In the genomic region with DNA sequence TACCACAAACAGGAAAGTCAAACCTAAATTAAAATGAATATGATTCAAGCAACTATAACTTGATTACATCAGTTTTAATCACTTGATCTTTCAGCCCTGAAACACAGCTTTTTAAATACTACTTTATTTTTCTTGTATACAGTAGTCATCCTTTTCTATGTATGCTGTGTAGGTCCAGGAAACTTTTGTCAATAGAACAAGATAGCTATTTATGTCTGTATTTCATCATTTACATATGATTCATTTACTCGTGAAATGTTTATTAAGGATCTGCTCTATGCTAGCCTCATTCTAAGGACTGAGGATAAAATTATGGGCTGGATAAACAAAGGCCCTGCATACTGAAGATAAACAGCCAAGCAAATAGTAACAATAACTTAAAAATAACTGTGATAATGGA, we compare ENCODE assay signal across 28 cellular contexts.
"Had no signal": no experiment of that assay in that cellular context is flagged by ENCODE, and none has a peak within 500 bp of the region (broad histone marks: within the 10 kb centered on the region; RNA-seq: fewer than 3 reads in every experiment).

No MANE protein-coding gene starts in this region.

- H3K27me3 ChIP-seq: body of pancreas, esophagus muscularis mucosa, hepatocyte, sigmoid colon, vagina had no signal

- H3K27ac ChIP-seq: body of pancreas, esophagus muscularis mucosa, hepatocyte, sigmoid colon, thoracic aorta, vagina, VCaP had no signal

- H3K4me1 ChIP-seq: body of pancreas had no signal

- H3K4me2 ChIP-seq: hepatocyte, smooth muscle cell had no signal

- H3K9me3 ChIP-seq: body of pancreas, esophagus muscularis mucosa, sigmoid colon, thoracic aorta, vagina had no signal

- DNase-seq: activated CD4-positive, alpha-beta T cell treated with anti-CD3 and anti-CD28 coated beads, Interleukin-2, amount 10 ng/mL, durations not matched to agents 7 days and 5 days; activated CD8-positive, alpha-beta memory T cell treated with anti-CD3 and anti-CD28 coated beads, Interleukin-2, amount 10 ng/mL, durations not matched to agents 7 days and 5 days; activated CD8-positive, alpha-beta T cell treated with anti-CD3 and anti-CD28 coated beads for 36 hours; activated effector memory CD4-positive, alpha-beta T cell treated with anti-CD3 and anti-CD28 coated beads, Interleukin-2, amount 50 U/mL, for 16 hours; activated T-cell treated with anti-CD3 and anti-CD28 coated beads for 4 hours; anterior cingulate cortex; body of pancreas; caudate nucleus; effector CD4-positive, alpha-beta T cell; immature natural killer cell; left ventricle myocardium superior; mammary epithelial cell; midbrain; natural killer cell; retina; sigmoid colon; stimulated activated CD4-positive, alpha-beta T cell treated with anti-CD3 and anti-CD28 coated beads, Interleukin-15, amount 100 ng/mL, for 24 hours; stimulated activated CD8-positive, alpha-beta memory T cell treated with anti-CD3 and anti-CD28 coated beads, Interleukin-4, amount 100 ng/mL, for 48 hours; stimulated activated naive CD4-positive, alpha-beta T cell; T-helper 2 cell had no signal

- H3K79me2 ChIP-seq: hepatocyte had no signal

- FAIRE-seq: endometrium had no signal

- H2AFZ ChIP-seq: hepatocyte had no signal

- H3K4me3 ChIP-seq: body of pancreas, esophagus muscularis mucosa, hepatocyte, sigmoid colon, smooth muscle cell, thoracic aorta, vagina had no signal

- H3K36me3 ChIP-seq: esophagus muscularis mucosa, sigmoid colon, thoracic aorta, vagina had no signal

- ATAC-seq: activated CD4-positive, CD25-positive, alpha-beta regulatory T cell treated with anti-CD3 and anti-CD28 coated beads, Interleukin-2, amount 50 U/mL, for 24 hours; activated CD8-positive, alpha-beta memory T cell treated with anti-CD3 and anti-CD28 coated beads, Interleukin-2, amount 10 ng/mL, durations not matched to agents 7 days and 5 days; activated CD8-positive, alpha-beta T cell treated with anti-CD3 and anti-CD28 coated beads for 36 hours; body of pancreas; left ventricle myocardium superior; natural killer cell had no signal
